In the genomic region with DNA sequence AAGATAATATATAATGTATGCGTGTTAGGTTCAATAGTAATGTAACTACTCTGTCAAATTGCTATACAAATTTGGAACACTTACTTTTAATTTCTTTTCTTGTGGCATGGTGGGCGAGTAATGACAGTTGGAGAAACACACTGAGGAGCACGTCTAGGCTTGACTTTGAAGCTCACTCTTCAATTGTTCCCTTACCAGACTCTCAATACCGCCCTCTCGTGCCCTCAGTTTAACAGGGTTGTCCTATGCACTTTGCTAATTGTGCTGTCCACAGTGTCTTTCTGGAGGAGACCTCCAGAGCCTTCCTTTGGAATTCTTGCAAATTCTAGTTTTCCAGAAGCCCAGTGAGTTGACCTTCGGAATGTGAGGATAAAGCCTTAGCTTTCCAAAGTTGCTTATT, we compare ENCODE assay signal across 10 cellular contexts.
DNase-seq lines count a peak whose midpoint lies in the region; ATAC-seq and TF ChIP-seq lines count a peak whose summit lies in the region.
"Had no signal": no experiment of that assay in that cellular context is flagged by ENCODE, and none has a peak within 500 bp of the region (broad histone marks: within the 10 kb centered on the region; RNA-seq: fewer than 3 reads in every experiment).

No MANE protein-coding gene starts in this region.

- H3K27ac ChIP-seq in HCT116 (ENCODE audit: low read depth, low read length) (no peak overlapping the region), SJCRH30 (no peak overlapping the region), foreskin keratinocyte (no peak overlapping the region)
- H3K27ac ChIP-seq: adrenal gland, gastroesophageal sphincter had no signal

- POLR2A ChIA-PET in HCT116 (lab: Charles Lee): no interaction called here

- RAD21 ChIA-PET in HCT116 (lab: Charles Lee; ENCODE audit: low non-redundant PET in 1 of 2, low total read pairs in 2 of 2, uncharacterized antibody in 2 of 2, unreplicated experiment in 2 of 2): no interaction called here

- BruUV-seq in HCT116 (replicated peaks; lab: Mats Ljungman, UMichigan): no TSS peak

- intact Hi-C loops in HCT116 (cut with micrococcal nuclease): no loop called here

- no peaks in the 10 kb centered on the region for H3K27me3 ChIP-seq in BE2C
- H3K27me3 ChIP-seq in HCT116 (ENCODE audit: insufficient read depth, low read length): peaks cover 32% of the 10 kb centered on the region
- no peaks in the 10 kb centered on the region for H3K27me3 ChIP-seq in SJCRH30
- H3K27me3 ChIP-seq in foreskin keratinocyte: no peaks in the 10 kb centered on the region
- H3K27me3 ChIP-seq: adrenal gland had no signal

- TF ChIP-seq RAD21 in HCT116 (IDR thresholded peaks at IDR 0.05; ENCODE audit: low read depth): peak; percentile 35; the same call in 1 of the 2 replicates

- no peaks in the 10 kb centered on the region for H3K79me2 ChIP-seq in HCT116 (ENCODE audit: insufficient read depth, low read length)

- H3K9ac ChIP-seq in HCT116 (ENCODE audit: low read length): no peak overlapping the region

- H3K9me3 ChIP-seq in BE2C (no peaks in the 10 kb centered on the region), HCT116 (ENCODE audit: control insufficient read depth in 1 of 2, insufficient read depth in 1 of 2, low read depth in 1 of 2, low read length in 2 of 2) (no peaks in the 10 kb centered on the region), SJCRH30 (replicated peaks) (no peaks in the 10 kb centered on the region)
- H3K9me3 ChIP-seq: adrenal gland, gastroesophageal sphincter had no signal

- H2AFZ ChIP-seq in HCT116 (ENCODE audit: low read depth, low read length, poor library complexity, severe bottlenecking): no peak overlapping the region

- DNase-seq in BE2C (peak; percentile 63), HCT116 (ENCODE audit: low read depth, low spot score) (peak; percentile 21), SJCRH30 (peak; percentile 25 to 56), foreskin keratinocyte (peak in 1 of 2 donors; percentile 17), putamen (ENCODE audit: low spot score) (no peak), T-helper 2 cell (no peak)
- DNase-seq: adrenal gland had no signal

- TF ChIP-seq CTCF in BE2C (IDR thresholded peaks at IDR 0.05; ENCODE audit: low read depth, low read length): peak; percentile 64
- peak; percentile 7 to 48 (median 39); a peak in 3 of 6 replicates for TF ChIP-seq CTCF in HCT116 (IDR thresholded peaks at IDR 0.05 in 2 of 3, conservative IDR thresholded peaks at IDR 0.05 in 1 of 3; ENCODE audit: borderline replicate concordance in 1 of 3, insufficient read depth in 1 of 3, low read depth in 2 of 3, low read length in 2 of 3)
- peak; percentile 23 for TF ChIP-seq CTCF in foreskin keratinocyte (conservative IDR thresholded peaks at IDR 0.05)

- H3K4me2 ChIP-seq in HCT116 (ENCODE audit: low read length): no peak overlapping the region

- no peaks in the 10 kb centered on the region for H3K4me1 ChIP-seq in BE2C
- no peaks in the 10 kb centered on the region for H3K4me1 ChIP-seq in HCT116 (ENCODE audit: control insufficient read depth in 1 of 2, insufficient read depth in 2 of 2, low read length in 2 of 2)
- no peaks in the 10 kb centered on the region for H3K4me1 ChIP-seq in SJCRH30
- H3K4me1 ChIP-seq in foreskin keratinocyte: no peaks in the 10 kb centered on the region
- H3K4me1 ChIP-seq: adrenal gland, gastroesophageal sphincter had no signal

- TF ChIP-seq POLR2A in HCT116 (IDR thresholded peaks at IDR 0.05; ENCODE audit: borderline replicate concordance, extremely low read depth, insufficient read depth, insufficient read length): no peak

- no peaks in the 10 kb centered on the region for H3K9me2 ChIP-seq in HCT116 (ENCODE audit: insufficient read depth)

- ATAC-seq in HCT116 (peak; percentile 90), foreskin keratinocyte (no peak), GM18511 (IDR thresholded peaks at IDR 0.05; ENCODE audit: unreplicated experiment) (no peak), HG03432 (IDR thresholded peaks at IDR 0.05; ENCODE audit: unreplicated experiment) (no peak)
- ATAC-seq: gastroesophageal sphincter had no signal

- CTCF ChIA-PET in HCT116 (lab: Charles Lee): interaction anchor here (1.3 kb wide), 2 partner anchors 36 to 59 kb away, joined by 3 read pairs; no protein-coding TSS in a partner anchor

- H3K36me3 ChIP-seq in BE2C (no peaks in the 10 kb centered on the region), HCT116 (ENCODE audit: control insufficient read depth in 1 of 2, insufficient read depth in 2 of 2, low read length in 2 of 2) (no peaks in the 10 kb centered on the region), SJCRH30 (no peaks in the 10 kb centered on the region)
- H3K36me3 ChIP-seq: adrenal gland, gastroesophageal sphincter had no signal

- H3K4me3 ChIP-seq in BE2C (ENCODE audit: low read depth, low read length): no peak overlapping the region
- no peak overlapping the region for H3K4me3 ChIP-seq in HCT116 (replicated peaks in 1 of 2; ENCODE audit: low read depth in 1 of 2, low read length in 2 of 2)
- H3K4me3 ChIP-seq in SJCRH30: no peak overlapping the region
- H3K4me3 ChIP-seq: adrenal gland, gastroesophageal sphincter had no signal

- H4K20me1 ChIP-seq in HCT116 (ENCODE audit: insufficient read depth): no peaks in the 10 kb centered on the region

TF ChIP-seq in HCT116, 20 proteins besides CTCF, POLR2A, EP300 and RAD21:
- TF ChIP-seq, protein P1, sequence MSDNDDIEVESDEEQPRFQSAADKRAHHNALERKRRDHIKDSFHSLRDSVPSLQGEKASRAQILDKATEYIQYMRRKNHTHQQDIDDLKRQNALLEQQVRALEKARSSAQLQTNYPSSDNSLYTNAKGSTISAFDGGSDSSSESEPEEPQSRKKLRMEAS (IDR thresholded peaks at IDR 0.05): no peak
- TF ChIP-seq FOSL1 (IDR thresholded peaks at IDR 0.05; ENCODE audit: low read depth) (no peak), POLR2AphosphoS5 (IDR thresholded peaks at IDR 0.05; ENCODE audit: low read depth, low read length) (no peak), JUND (IDR thresholded peaks at IDR 0.05) (no peak), EGR1 (IDR thresholded peaks at IDR 0.05; ENCODE audit: low read depth) (no peak), CBX3 (IDR thresholded peaks at IDR 0.05; ENCODE audit: low read depth) (no peak), EZH2 (IDR thresholded peaks at IDR 0.05) (no peak), ELF1 (IDR thresholded peaks at IDR 0.05; ENCODE audit: borderline replicate concordance, low read depth) (no peak), SP1 (IDR thresholded peaks at IDR 0.05; ENCODE audit: low read depth) (no peak), SIN3A (IDR thresholded peaks at IDR 0.05; ENCODE audit: low read depth) (no peak), EZH2phosphoT487 (IDR thresholded peaks at IDR 0.05; ENCODE audit: borderline replicate concordance) (no peak), CEBPB (IDR thresholded peaks at IDR 0.05; ENCODE audit: low read depth) (no peak), ATF3 (IDR thresholded peaks at IDR 0.05) (no peak), TCF7L2 (IDR thresholded peaks at IDR 0.05; ENCODE audit: borderline replicate concordance, extremely low read depth, insufficient read depth, insufficient read length) (no peak), YY1 (IDR thresholded peaks at IDR 0.05; ENCODE audit: extremely low read depth, insufficient replicate concordance, low read depth, low read length) (no peak)
- TF ChIP-seq, protein P2, sequence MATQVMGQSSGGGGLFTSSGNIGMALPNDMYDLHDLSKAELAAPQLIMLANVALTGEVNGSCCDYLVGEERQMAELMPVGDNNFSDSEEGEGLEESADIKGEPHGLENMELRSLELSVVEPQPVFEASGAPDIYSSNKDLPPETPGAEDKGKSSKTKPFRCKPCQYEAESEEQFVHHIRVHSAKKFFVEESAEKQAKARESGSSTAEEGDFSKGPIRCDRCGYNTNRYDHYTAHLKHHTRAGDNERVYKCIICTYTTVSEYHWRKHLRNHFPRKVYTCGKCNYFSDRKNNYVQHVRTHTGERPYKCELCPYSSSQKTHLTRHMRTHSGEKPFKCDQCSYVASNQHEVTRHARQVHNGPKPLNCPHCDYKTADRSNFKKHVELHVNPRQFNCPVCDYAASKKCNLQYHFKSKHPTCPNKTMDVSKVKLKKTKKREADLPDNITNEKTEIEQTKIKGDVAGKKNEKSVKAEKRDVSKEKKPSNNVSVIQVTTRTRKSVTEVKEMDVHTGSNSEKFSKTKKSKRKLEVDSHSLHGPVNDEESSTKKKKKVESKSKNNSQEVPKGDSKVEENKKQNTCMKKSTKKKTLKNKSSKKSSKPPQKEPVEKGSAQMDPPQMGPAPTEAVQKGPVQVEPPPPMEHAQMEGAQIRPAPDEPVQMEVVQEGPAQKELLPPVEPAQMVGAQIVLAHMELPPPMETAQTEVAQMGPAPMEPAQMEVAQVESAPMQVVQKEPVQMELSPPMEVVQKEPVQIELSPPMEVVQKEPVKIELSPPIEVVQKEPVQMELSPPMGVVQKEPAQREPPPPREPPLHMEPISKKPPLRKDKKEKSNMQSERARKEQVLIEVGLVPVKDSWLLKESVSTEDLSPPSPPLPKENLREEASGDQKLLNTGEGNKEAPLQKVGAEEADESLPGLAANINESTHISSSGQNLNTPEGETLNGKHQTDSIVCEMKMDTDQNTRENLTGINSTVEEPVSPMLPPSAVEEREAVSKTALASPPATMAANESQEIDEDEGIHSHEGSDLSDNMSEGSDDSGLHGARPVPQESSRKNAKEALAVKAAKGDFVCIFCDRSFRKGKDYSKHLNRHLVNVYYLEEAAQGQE (IDR thresholded peaks at IDR 0.05; ENCODE audit: low read depth): no peak

Comparison
In these comparisons a context has a peak if more than half of its experiments do, and no peak if none do; other contexts are left out.
1. DNase-seq: peak in BE2C (single experiment), HCT116 (single experiment) and SJCRH30 (2 of 2); none in putamen (single experiment) and T-helper 2 cell (0 of 5).
2. Peak in every context shown above with its lines, with median percentiles within 50 percentile points of each other: CTCF ChIP-seq.